ENCODE assay signal across 8 cellular contexts in genomic region chr4:122003335-122003734, GRCh38. TPM values are rescaled to one million over a fixed set of nuclear protein-coding genes. Genes with fewer than 3 reads are reported as not detected.
DNase-seq lines count a peak whose midpoint lies in the region; ATAC-seq and TF ChIP-seq lines count a peak whose summit lies in the region.

No MANE protein-coding gene starts in this region.

- no peaks in the 10 kb centered on the region for H3K36me3 Mint-ChIP-seq in CD4-positive, alpha-beta T cell (ENCODE audit: low read depth)
- no peaks in the 10 kb centered on the region for H3K36me3 Mint-ChIP-seq in activated naive CD8-positive, alpha-beta T cell treated with anti-CD3 and anti-CD28 coated beads, Interleukin-2, amount 10 ng/mL, durations not matched to agents 7 days and 5 days
- H3K36me3 Mint-ChIP-seq in memory B cell: no peaks in the 10 kb centered on the region

- H3K27ac ChIP-seq in CD4-positive, alpha-beta T cell (ENCODE audit: low read depth, low read length): no peak overlapping the region

- no peak overlapping the region for H3K27ac Mint-ChIP-seq in CD4-positive, alpha-beta T cell
- no peak overlapping the region for H3K27ac Mint-ChIP-seq in activated naive CD8-positive, alpha-beta T cell treated with anti-CD3 and anti-CD28 coated beads, Interleukin-2, amount 10 ng/mL, durations not matched to agents 7 days and 5 days
- no peak overlapping the region for H3K27ac Mint-ChIP-seq in memory B cell

- CTCF ChIA-PET in CD4-positive, alpha-beta T cell (lab: Charles Lee): interaction anchor here (1.4 kb wide), 1 partner anchor 103 kb away, joined by 5 read pairs; no protein-coding TSS in a partner anchor

- H3K9me3 Mint-ChIP-seq in CD4-positive, alpha-beta T cell: no peaks in the 10 kb centered on the region
- H3K9me3 Mint-ChIP-seq in activated naive CD8-positive, alpha-beta T cell treated with anti-CD3 and anti-CD28 coated beads, Interleukin-2, amount 10 ng/mL, durations not matched to agents 7 days and 5 days: no peaks in the 10 kb centered on the region
- no peaks in the 10 kb centered on the region for H3K9me3 Mint-ChIP-seq in memory B cell

- peaks cover 7% of the 10 kb centered on the region for H3K27me3 ChIP-seq in CD4-positive, alpha-beta T cell (ENCODE audit: control insufficient read depth, insufficient read depth, low read length)

- DNase-seq in CD4-positive, alpha-beta T cell: peak in 2 of 10 experiments; percentile 2 to 13
- DNase-seq in NCI-H446 treated with DMSO at 0.1 percent for 48 hours (lab: John Stamatoyannopoulos, UW) (peak; percentile 9), memory B cell (ENCODE audit: low spot score in 2 of 2) (peak; percentile 24 to 61), DMS79 (lab: John Stamatoyannopoulos, UW) (no peak), retina (no peak)
- no peak for DNase-seq in activated naive CD8-positive, alpha-beta T cell treated with anti-CD3 and anti-CD28 coated beads, Interleukin-2, amount 10 ng/mL, durations not matched to agents 7 days and 5 days

- POLR2A ChIA-PET in CD4-positive, alpha-beta T cell (lab: Charles Lee): no interaction called here
- POLR2A ChIA-PET in activated naive CD8-positive, alpha-beta T cell treated with anti-CD3 and anti-CD28 coated beads, Interleukin-2, amount 10 ng/mL, durations not matched to agents 7 days and 5 days (lab: Charles Lee): no interaction called here

- ATAC-seq in CD4-positive, alpha-beta T cell (ENCODE audit: poor library complexity): peak; percentile 43
- ATAC-seq in GM18511 (IDR thresholded peaks at IDR 0.05; ENCODE audit: unreplicated experiment) (peak; percentile 95), HG02840 (IDR thresholded peaks at IDR 0.05; ENCODE audit: low FRiP score, unreplicated experiment) (peak; percentile 73), memory B cell (ENCODE audit: low read depth) (peak; percentile 94)
- ATAC-seq in activated naive CD8-positive, alpha-beta T cell treated with anti-CD3 and anti-CD28 coated beads, Interleukin-2, amount 10 ng/mL, durations not matched to agents 7 days and 5 days (ENCODE audit: low read depth): peak; percentile 47

- TF ChIP-seq CTCF in CD4-positive, alpha-beta T cell (IDR thresholded peaks at IDR 0.05): no peak

- no peaks in the 10 kb centered on the region for H3K9me3 ChIP-seq in CD4-positive, alpha-beta T cell (ENCODE audit: control insufficient read depth, low read length)

- H3K4me1 Mint-ChIP-seq in CD4-positive, alpha-beta T cell (ENCODE audit: low read depth): no peaks in the 10 kb centered on the region
- H3K4me1 Mint-ChIP-seq in activated naive CD8-positive, alpha-beta T cell treated with anti-CD3 and anti-CD28 coated beads, Interleukin-2, amount 10 ng/mL, durations not matched to agents 7 days and 5 days: peaks cover 9% of the 10 kb centered on the region
- H3K4me1 Mint-ChIP-seq in memory B cell: no peaks in the 10 kb centered on the region

- intact Hi-C loops in CD4-positive, alpha-beta T cell (cut with DNase I, micrococcal nuclease): loop anchor here (1.0 to 10.0 kb wide), 2 partner anchors 99 to 103 kb away; no protein-coding TSS in a partner anchor

- H3K27me3 Mint-ChIP-seq in CD4-positive, alpha-beta T cell: peaks cover 35% of the 10 kb centered on the region
- peaks cover 27% of the 10 kb centered on the region for H3K27me3 Mint-ChIP-seq in activated naive CD8-positive, alpha-beta T cell treated with anti-CD3 and anti-CD28 coated beads, Interleukin-2, amount 10 ng/mL, durations not matched to agents 7 days and 5 days
- H3K27me3 Mint-ChIP-seq in memory B cell: peaks cover 10% of the 10 kb centered on the region

- no peak overlapping the region for H3K4me3 Mint-ChIP-seq in CD4-positive, alpha-beta T cell
- no peak overlapping the region for H3K4me3 Mint-ChIP-seq in activated naive CD8-positive, alpha-beta T cell treated with anti-CD3 and anti-CD28 coated beads, Interleukin-2, amount 10 ng/mL, durations not matched to agents 7 days and 5 days
- no peak overlapping the region for H3K4me3 Mint-ChIP-seq in memory B cell

RNA-seq across cellular contexts. Expression of gene TRPC3, which starts 51.5 kb away (rescaled TPM):
- total RNA-seq in CD4-positive, alpha-beta T cell: not detected
- total RNA-seq in activated naive CD8-positive, alpha-beta T cell treated with anti-CD3 and anti-CD28 coated beads, Interleukin-2, amount 10 ng/mL, durations not matched to agents 7 days and 5 days: under 1 TPM; 0.34 to 0.55 TPM

Comparison
In these comparisons a context has a peak if more than half of its experiments do, and no peak if none do; other contexts are left out.
1. ATAC-seq: peak in every context shown above with its lines; median percentile 95 in GM18511; 94 in memory B cell; 73 in HG02840; 47 in activated naive CD8-positive, alpha-beta T cell treated with anti-CD3 and anti-CD28 coated beads, Interleukin-2, amount 10 ng/mL, durations not matched to agents 7 days and 5 days; 43 in CD4-positive, alpha-beta T cell.
2. DNase-seq: peak in NCI-H446 treated with DMSO at 0.1 percent for 48 hours (single experiment) and memory B cell (2 of 2); none in activated naive CD8-positive, alpha-beta T cell treated with anti-CD3 and anti-CD28 coated beads, Interleukin-2, amount 10 ng/mL, durations not matched to agents 7 days and 5 days (single experiment), DMS79 (single experiment) and retina (single experiment).